Comparison of ENCODE assay signal across 16 cellular contexts in genomic region chr9:133972041-133972970, GRCh38. TPM values are rescaled to one million over a fixed set of nuclear protein-coding genes. Genes with fewer than 3 reads are reported as not detected.
DNase-seq lines count a peak whose midpoint lies in the region; ATAC-seq and TF ChIP-seq lines count a peak whose summit lies in the region.
"Had no signal": no experiment of that assay in that cellular context is flagged by ENCODE, and none has a peak within 500 bp of the region (broad histone marks: within the 10 kb centered on the region; RNA-seq: fewer than 3 reads in every experiment).

No MANE protein-coding gene starts in this region.

- H3K9me3 ChIP-seq in liver (ENCODE audit: control insufficient read depth in 4 of 4, low read length in 3 of 4): no peaks in the 10 kb centered on the region
- H3K9me3 ChIP-seq: sigmoid colon had no signal

- H3K4me1 Mint-ChIP-seq in activated B cell treated with CpG ODN at 0.5 μM for 24 hours: peaks cover 88% of the 10 kb centered on the region
- peaks cover 79 to 96% of the 10 kb centered on the region in 2 donors for H3K4me1 Mint-ChIP-seq in stimulated activated naive B cell treated with anti-CD40 and anti-IgM and Interleukin-4, amounts not matched to agents 10 μg/mL and 1 μg/mL and 100 μg/mL, for 72 hours
- H3K4me1 Mint-ChIP-seq: stimulated activated naive CD8-positive, alpha-beta T cell treated with anti-CD3 and anti-CD28 coated beads, Interleukin-15, amount 100 ng/mL, for 72 hours had no signal

- H3K4me3 ChIP-seq in liver (ENCODE audit: low read depth in 1 of 3, low read length in 3 of 3): no peak overlapping the region
- H3K4me3 ChIP-seq: GM23248, sigmoid colon had no signal

- intact Hi-C loops in activated B cell treated with CpG ODN at 0.5 μM for 24 hours (cut with micrococcal nuclease): no loop called here

- peak in 1 of 2 donors; percentile 13 for TF ChIP-seq RAD21 in liver (IDR thresholded peaks at IDR 0.05)

- H3K27ac Mint-ChIP-seq in activated B cell treated with CpG ODN at 0.5 μM for 24 hours: peak overlapping the region; percentile 87
- H3K27ac Mint-ChIP-seq in stimulated activated naive B cell treated with anti-CD40 and anti-IgM and Interleukin-4, amounts not matched to agents 10 μg/mL and 1 μg/mL and 100 μg/mL, for 72 hours: peak overlapping the region; percentile 51
- H3K27ac Mint-ChIP-seq: stimulated activated naive CD8-positive, alpha-beta T cell treated with anti-CD3 and anti-CD28 coated beads, Interleukin-15, amount 100 ng/mL, for 72 hours had no signal

- DNase-seq in NCI-H1417 (lab: John Stamatoyannopoulos, UW) (peak in 2 of 3 experiments; percentile 11 to 19), NCI-H1417 treated with DMSO at 0.1 percent for 48 hours (lab: John Stamatoyannopoulos, UW) (no peak), activated B cell treated with CpG ODN at 0.5 μM for 24 hours (no peak), inferior parietal cortex (ENCODE audit: extremely low spot score) (no peak), COR-L47 (lab: John Stamatoyannopoulos, UW) (no peak)
- DNase-seq in stimulated activated naive B cell treated with anti-CD40 and anti-IgM and Interleukin-4, amounts not matched to agents 10 μg/mL and 1 μg/mL and 100 μg/mL, for 72 hours: no peak
- DNase-seq: activated CD8-positive, alpha-beta memory T cell treated with anti-CD3 and anti-CD28 coated beads for 24 hours; activated gamma-delta T cell treated with Interleukin-2 at 50 U/mL for 16 hours; GM23248; NCI-H1694; sigmoid colon; stimulated activated naive CD8-positive, alpha-beta T cell treated with anti-CD3 and anti-CD28 coated beads, Interleukin-15, amount 100 ng/mL, for 72 hours had no signal

- H3K9ac ChIP-seq in liver (ENCODE audit: low read depth in 1 of 2, low read length in 2 of 2): no peak overlapping the region
- H3K9ac ChIP-seq: GM23248, KMS-11 had no signal

- peak overlapping the region; percentile 33 to 83 for H3K27ac ChIP-seq in liver (ENCODE audit: low read depth in 1 of 2, low read length in 2 of 2)
- H3K27ac ChIP-seq: 22Rv1, GM23248, KMS-11, sigmoid colon had no signal

- H3K27me3 ChIP-seq in liver (ENCODE audit: control insufficient read depth in 4 of 4, insufficient read depth in 4 of 4, low read length in 3 of 4): no peaks in the 10 kb centered on the region
- H3K27me3 ChIP-seq: sigmoid colon had no signal

- H3K27me3 Mint-ChIP-seq in activated B cell treated with CpG ODN at 0.5 μM for 24 hours: no peaks in the 10 kb centered on the region
- H3K27me3 Mint-ChIP-seq in stimulated activated naive B cell treated with anti-CD40 and anti-IgM and Interleukin-4, amounts not matched to agents 10 μg/mL and 1 μg/mL and 100 μg/mL, for 72 hours: no peaks in the 10 kb centered on the region
- H3K27me3 Mint-ChIP-seq: stimulated activated naive CD8-positive, alpha-beta T cell treated with anti-CD3 and anti-CD28 coated beads, Interleukin-15, amount 100 ng/mL, for 72 hours had no signal

- CTCF ChIA-PET in activated B cell treated with CpG ODN at 0.5 μM for 24 hours (lab: Charles Lee): interaction anchor here (1.2 kb wide), 1 partner anchor 16 kb away, joined by 6 read pairs; no protein-coding TSS in a partner anchor

- peaks cover under 1% of the 10 kb centered on the region for H3K36me3 Mint-ChIP-seq in activated B cell treated with CpG ODN at 0.5 μM for 24 hours (ENCODE audit: low read depth)
- H3K36me3 Mint-ChIP-seq in stimulated activated naive B cell treated with anti-CD40 and anti-IgM and Interleukin-4, amounts not matched to agents 10 μg/mL and 1 μg/mL and 100 μg/mL, for 72 hours: peaks cover 13 to 34% of the 10 kb centered on the region in 2 donors

- POLR2A ChIA-PET in activated B cell treated with CpG ODN at 0.5 μM for 24 hours (lab: Charles Lee): interaction anchor here (0.6 to 1.7 kb wide), 3 partner anchors 11 to 188 kb away, joined by 5 to 7 read pairs (median 6); no protein-coding TSS in a partner anchor

- ATAC-seq in activated B cell treated with CpG ODN at 0.5 μM for 24 hours (ENCODE audit: low read depth) (no peak), GM18520 (IDR thresholded peaks at IDR 0.05; ENCODE audit: unreplicated experiment) (no peak)
- ATAC-seq in stimulated activated naive B cell treated with anti-CD40 and anti-IgM and Interleukin-4, amounts not matched to agents 10 μg/mL and 1 μg/mL and 100 μg/mL, for 72 hours (replicated peaks): peak in 1 of 2 donors; percentile 1
- ATAC-seq: stimulated activated naive CD8-positive, alpha-beta T cell treated with anti-CD3 and anti-CD28 coated beads, Interleukin-15, amount 100 ng/mL, for 72 hours had no signal

- H3K9me3 Mint-ChIP-seq in activated B cell treated with CpG ODN at 0.5 μM for 24 hours: no peaks in the 10 kb centered on the region
- no peaks in the 10 kb centered on the region for H3K9me3 Mint-ChIP-seq in stimulated activated naive B cell treated with anti-CD40 and anti-IgM and Interleukin-4, amounts not matched to agents 10 μg/mL and 1 μg/mL and 100 μg/mL, for 72 hours
- H3K9me3 Mint-ChIP-seq: stimulated activated naive CD8-positive, alpha-beta T cell treated with anti-CD3 and anti-CD28 coated beads, Interleukin-15, amount 100 ng/mL, for 72 hours had no signal

- peak overlapping the region; percentile 50 for H3K4me3 Mint-ChIP-seq in activated B cell treated with CpG ODN at 0.5 μM for 24 hours
- H3K4me3 Mint-ChIP-seq in stimulated activated naive B cell treated with anti-CD40 and anti-IgM and Interleukin-4, amounts not matched to agents 10 μg/mL and 1 μg/mL and 100 μg/mL, for 72 hours: peak overlapping the region; percentile 57 to 59
- H3K4me3 Mint-ChIP-seq: stimulated activated naive CD8-positive, alpha-beta T cell treated with anti-CD3 and anti-CD28 coated beads, Interleukin-15, amount 100 ng/mL, for 72 hours had no signal

- H3K4me1 ChIP-seq in liver (ENCODE audit: control insufficient read depth in 4 of 4, insufficient read depth in 4 of 4, low read length in 3 of 4): peaks cover 23 to 52% (median 40%) of the 10 kb centered on the region in 4 donors
- H3K4me1 ChIP-seq: sigmoid colon had no signal

- H3K36me3 ChIP-seq in liver (ENCODE audit: control insufficient read depth in 4 of 4, insufficient read depth in 3 of 4, low read depth in 1 of 4, low read length in 3 of 4): no peaks in the 10 kb centered on the region
- H3K36me3 ChIP-seq: sigmoid colon had no signal

- WGBS in liver: 62% methylated on average over 28 of the region's 28 CpGs

- TF ChIP-seq CTCF in activated B cell treated with CpG ODN at 0.5 μM for 24 hours (IDR thresholded peaks at IDR 0.05): no peak
- TF ChIP-seq CTCF in liver (IDR thresholded peaks at IDR 0.05; ENCODE audit: low read depth, low read length, missing input control): no peak

TF ChIP-seq in liver, 16 proteins besides CTCF, POLR2A, EP300 and RAD21:
- TF ChIP-seq HNF4A (conservative IDR thresholded peaks at IDR 0.05) (peak in 1 of 2 donors; percentile 47), RXRA (IDR thresholded peaks at IDR 0.05) (peak; percentile 4 to 61), GABPA (IDR thresholded peaks at IDR 0.05 in 1 of 2, conservative IDR thresholded peaks at IDR 0.05 in 1 of 2) (no peak)
- TF ChIP-seq, protein P1, sequence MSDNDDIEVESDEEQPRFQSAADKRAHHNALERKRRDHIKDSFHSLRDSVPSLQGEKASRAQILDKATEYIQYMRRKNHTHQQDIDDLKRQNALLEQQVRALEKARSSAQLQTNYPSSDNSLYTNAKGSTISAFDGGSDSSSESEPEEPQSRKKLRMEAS (IDR thresholded peaks at IDR 0.05): peak; percentile 23

RNA-seq across cellular contexts. Expression of gene VAV2, which starts 19.8 kb away (rescaled TPM):
- total RNA-seq in activated B cell treated with CpG ODN at 0.5 μM for 24 hours (92.9 and 99.6 TPM in 2 replicates), liver (10 to 100 TPM; 12.6 to 26.4 TPM)
- 10 to 100 TPM in 1 of 2 donors, 1 to 10 TPM in 1; 4.9 to 21.4 TPM for polyA plus RNA-seq in liver

RNA-seq across cellular contexts. Expression of gene BRD3OS, which starts 53.0 kb away (rescaled TPM):
- total RNA-seq in activated B cell treated with CpG ODN at 0.5 μM for 24 hours (17.3 and 19.3 TPM in 2 replicates), liver (1 to 10 TPM; 2.6 to 3.2 TPM)
- 1 to 10 TPM; 2.1 to 5.1 TPM for polyA plus RNA-seq in liver

Comparison
In these comparisons a context has a peak if more than half of its experiments do, and no peak if none do; other contexts are left out.
1. DNase-seq: peak in NCI-H1417 (2 of 3); none in NCI-H1417 treated with DMSO at 0.1 percent for 48 hours (single experiment), activated B cell treated with CpG ODN at 0.5 μM for 24 hours (single experiment), stimulated activated naive B cell treated with anti-CD40 and anti-IgM and Interleukin-4, amounts not matched to agents 10 μg/mL and 1 μg/mL and 100 μg/mL, for 72 hours (single experiment), inferior parietal cortex (single experiment) and COR-L47 (single experiment).